8 cellular contexts compared by ENCODE assay signal in genomic region chr9:110578896-110579752, GRCh38. TPM values are rescaled to one million over a fixed set of nuclear protein-coding genes. Genes with fewer than 3 reads are reported as not detected.
DNase-seq lines count a peak whose midpoint lies in the region; ATAC-seq, FAIRE-seq and TF ChIP-seq lines count a peak whose summit lies in the region.

TSS of gene SVEP1 (minus strand) at chr9:110579741. CDS start at chr9:110579543, 198 bp downstream.

- H3K9me3 Mint-ChIP-seq in chondrocyte (ENCODE audit: low read depth), result peaks cover 2% of the 10 kb centered on the region
- no peaks in the 10 kb centered on the region for H3K9me3 Mint-ChIP-seq in activated CD4-positive, alpha-beta memory T cell treated with anti-CD3 and anti-CD28 coated beads, Interleukin-2, amount 10 ng/mL, durations not matched to agents 7 days and 5 days
- H3K9me3 Mint-ChIP-seq in natural killer cell treated with Interleukin-12 subunit alpha and Interleukin-12 subunit beta and Interleukin-15 and Interleukin-18, amount 100 ng/mL, for 72 hours, result no peaks in the 10 kb centered on the region

- H4K20me1 ChIP-seq in keratinocyte (ENCODE audit: control insufficient read depth, extremely low read depth, insufficient read depth, low read length) (no peaks in the 10 kb centered on the region), smooth muscle cell (ENCODE audit: low read depth) (no peaks in the 10 kb centered on the region)

- H3K4me2 ChIP-seq in keratinocyte (ENCODE audit: control insufficient read depth, extremely low read depth, insufficient read depth, low read depth, low read length) (peak within 1 kb of the TSS; percentile 91), smooth muscle cell (peak within 1 kb of the TSS; percentile 88)

- peaks cover 2% of the 10 kb centered on the region for H3K27me3 Mint-ChIP-seq in chondrocyte (ENCODE audit: low read depth)
- peaks cover 34% of the 10 kb centered on the region for H3K27me3 Mint-ChIP-seq in activated CD4-positive, alpha-beta memory T cell treated with anti-CD3 and anti-CD28 coated beads, Interleukin-2, amount 10 ng/mL, durations not matched to agents 7 days and 5 days
- peaks cover 18 to 33% of the 10 kb centered on the region in 2 donors for H3K27me3 Mint-ChIP-seq in natural killer cell treated with Interleukin-12 subunit alpha and Interleukin-12 subunit beta and Interleukin-15 and Interleukin-18, amount 100 ng/mL, for 72 hours

- ATAC-seq in natural killer cell treated with Interleukin-12 subunit alpha and Interleukin-12 subunit beta and Interleukin-15 and Interleukin-18, amount 100 ng/mL, for 72 hours, result no peak
- ATAC-seq in HG03378 (IDR thresholded peaks at IDR 0.05; ENCODE audit: unreplicated experiment), result no peak

- H3K4me3 ChIP-seq in AG09309 (ENCODE audit: control insufficient read depth, low read depth, low read length), result peak within 1 kb of the TSS; percentile 82
- peak within 1 kb of the TSS; percentile 80 for H3K4me3 ChIP-seq in MG63
- H3K4me3 ChIP-seq in keratinocyte (ENCODE audit: control insufficient read depth in 2 of 3, extremely low read depth in 1 of 3, insufficient read depth in 2 of 3, low read depth in 1 of 3, low read length in 3 of 3), result peak within 1 kb of the TSS; percentile 41 to 67 (median 67)
- peak within 1 kb of the TSS; percentile 70 for H3K4me3 ChIP-seq in smooth muscle cell

- H3K79me2 ChIP-seq in keratinocyte (ENCODE audit: control insufficient read depth, insufficient read depth, low read length), result no peaks in the 10 kb centered on the region
- H3K79me2 ChIP-seq in smooth muscle cell (ENCODE audit: low read depth), result peaks cover 18% of the 10 kb centered on the region

- TF ChIP-seq CTCF in AG09309 (IDR thresholded peaks at IDR 0.05; ENCODE audit: control insufficient read depth, insufficient read depth, low read depth, low read length, missing control alignments), result no peak
- TF ChIP-seq CTCF in chondrocyte (IDR thresholded peaks at IDR 0.05), result no peak
- no peak for TF ChIP-seq CTCF in keratinocyte (optimal IDR thresholded peaks at IDR 0.05 in 1 of 3, IDR thresholded peaks at IDR 0.05 in 1 of 3, conservative IDR thresholded peaks at IDR 0.05 in 1 of 3; ENCODE audit: extremely low read depth in 1 of 3, insufficient read depth in 2 of 3, low read length in 3 of 3)
- no peak for TF ChIP-seq CTCF in smooth muscle cell (IDR thresholded peaks at IDR 0.05; ENCODE audit: borderline replicate concordance, insufficient read depth, poor library complexity, severe bottlenecking)

- peak within 1 kb of the TSS; percentile 28 for H3K9ac ChIP-seq in keratinocyte (ENCODE audit: control insufficient read depth, extremely low read depth, insufficient read depth, low read length)
- H3K9ac ChIP-seq in smooth muscle cell (ENCODE audit: low read depth), result peak within 1 kb of the TSS; percentile 50

- H3K9me3 ChIP-seq in MG63, result no peaks in the 10 kb centered on the region
- H3K9me3 ChIP-seq in keratinocyte (ENCODE audit: control insufficient read depth, low read depth, low read length), result no peaks in the 10 kb centered on the region
- no peaks in the 10 kb centered on the region for H3K9me3 ChIP-seq in smooth muscle cell (replicated peaks; ENCODE audit: low read depth)

- H3K36me3 ChIP-seq in MG63 (peaks cover 26% of the 10 kb centered on the region), keratinocyte (ENCODE audit: control insufficient read depth in 2 of 2, extremely low read depth in 1 of 2, insufficient read depth in 2 of 2, low read length in 2 of 2) (no peaks in the 10 kb centered on the region), smooth muscle cell (ENCODE audit: low read depth) (no peaks in the 10 kb centered on the region)

- H3K27ac ChIP-seq in keratinocyte (ENCODE audit: control insufficient read depth, insufficient read depth, low read length), result no peak within 1 kb of the TSS
- peak within 1 kb of the TSS; percentile 59 for H3K27ac ChIP-seq in smooth muscle cell (ENCODE audit: low read depth)

- no peaks in the 10 kb centered on the region for H3K27me3 ChIP-seq in MG63
- peaks cover 25% of the 10 kb centered on the region for H3K27me3 ChIP-seq in keratinocyte (ENCODE audit: control insufficient read depth, extremely low read depth, insufficient read depth, low read length)
- no peaks in the 10 kb centered on the region for H3K27me3 ChIP-seq in smooth muscle cell (ENCODE audit: low read depth)

- POLR2A ChIA-PET in activated CD4-positive, alpha-beta memory T cell treated with anti-CD3 and anti-CD28 coated beads, Interleukin-2, amount 10 ng/mL, durations not matched to agents 7 days and 5 days (lab: Charles Lee), result no interaction called here

- WGBS in smooth muscle cell (ENCODE audit: low lambda C conversion rate), result under 1% methylated on average over 88 of the region's 99 CpGs

- H3K9me1 ChIP-seq in keratinocyte (ENCODE audit: control insufficient read depth, extremely low read depth, insufficient read depth, low read length), result no peaks in the 10 kb centered on the region

- FAIRE-seq in keratinocyte (lab: Jason Lieb, UNC), result no peak

- peak within 1 kb of the TSS; percentile 8 for H3K27ac Mint-ChIP-seq in chondrocyte (ENCODE audit: unreplicated experiment)
- no peak within 1 kb of the TSS for H3K27ac Mint-ChIP-seq in activated CD4-positive, alpha-beta memory T cell treated with anti-CD3 and anti-CD28 coated beads, Interleukin-2, amount 10 ng/mL, durations not matched to agents 7 days and 5 days
- no peak within 1 kb of the TSS for H3K27ac Mint-ChIP-seq in natural killer cell treated with Interleukin-12 subunit alpha and Interleukin-12 subunit beta and Interleukin-15 and Interleukin-18, amount 100 ng/mL, for 72 hours

- peak within 1 kb of the TSS; percentile 93 for H3K4me3 Mint-ChIP-seq in chondrocyte (ENCODE audit: unreplicated experiment)
- H3K4me3 Mint-ChIP-seq in activated CD4-positive, alpha-beta memory T cell treated with anti-CD3 and anti-CD28 coated beads, Interleukin-2, amount 10 ng/mL, durations not matched to agents 7 days and 5 days, result no peak within 1 kb of the TSS
- no peak within 1 kb of the TSS for H3K4me3 Mint-ChIP-seq in natural killer cell treated with Interleukin-12 subunit alpha and Interleukin-12 subunit beta and Interleukin-15 and Interleukin-18, amount 100 ng/mL, for 72 hours

- peaks cover 29% of the 10 kb centered on the region for H3K4me1 Mint-ChIP-seq in chondrocyte (ENCODE audit: low read depth)
- no peaks in the 10 kb centered on the region for H3K4me1 Mint-ChIP-seq in activated CD4-positive, alpha-beta memory T cell treated with anti-CD3 and anti-CD28 coated beads, Interleukin-2, amount 10 ng/mL, durations not matched to agents 7 days and 5 days
- no peaks in the 10 kb centered on the region for H3K4me1 Mint-ChIP-seq in natural killer cell treated with Interleukin-12 subunit alpha and Interleukin-12 subunit beta and Interleukin-15 and Interleukin-18, amount 100 ng/mL, for 72 hours (ENCODE audit: low read depth in 2 of 2)

- dilution Hi-C loops in keratinocyte (cut with MboI; ENCODE audit: extremely low pct_ligation_motif_present, low sequenced_read_pairs), result no loop called here

- H2AFZ ChIP-seq in keratinocyte (ENCODE audit: control insufficient read depth, low read length) (peak within 1 kb of the TSS; percentile 85), smooth muscle cell (ENCODE audit: low read depth) (peak within 1 kb of the TSS; percentile 91)

- DNase-seq in AG09309 (ENCODE audit: low read depth) (no peak), MG63 (peak; percentile 76), chondrocyte (ENCODE audit: low spot score) (peak; percentile 79), keratinocyte (ENCODE audit: low read depth, low spot score) (no peak), smooth muscle cell (lab: John Stamatoyannopoulos, UW; ENCODE audit: unreplicated experiment) (peak; percentile 55)
- DNase-seq in activated CD4-positive, alpha-beta memory T cell treated with anti-CD3 and anti-CD28 coated beads, Interleukin-2, amount 10 ng/mL, durations not matched to agents 7 days and 5 days, result no peak
- DNase-seq in natural killer cell treated with Interleukin-12 subunit alpha and Interleukin-12 subunit beta and Interleukin-15 and Interleukin-18, amount 100 ng/mL, for 72 hours (ENCODE audit: low spot score), result no peak

- CTCF ChIA-PET in activated CD4-positive, alpha-beta memory T cell treated with anti-CD3 and anti-CD28 coated beads, Interleukin-2, amount 10 ng/mL, durations not matched to agents 7 days and 5 days (lab: Charles Lee), result no interaction called here

- no peaks in the 10 kb centered on the region for H3K36me3 Mint-ChIP-seq in chondrocyte (ENCODE audit: low read depth)
- peaks cover 3% of the 10 kb centered on the region for H3K36me3 Mint-ChIP-seq in activated CD4-positive, alpha-beta memory T cell treated with anti-CD3 and anti-CD28 coated beads, Interleukin-2, amount 10 ng/mL, durations not matched to agents 7 days and 5 days (ENCODE audit: low read depth)
- no peaks in the 10 kb centered on the region for H3K36me3 Mint-ChIP-seq in natural killer cell treated with Interleukin-12 subunit alpha and Interleukin-12 subunit beta and Interleukin-15 and Interleukin-18, amount 100 ng/mL, for 72 hours

- peaks cover 5% of the 10 kb centered on the region for H3F3A ChIP-seq in smooth muscle cell (ENCODE audit: low read depth)

- H3K4me1 ChIP-seq in keratinocyte (ENCODE audit: control insufficient read depth, extremely low read depth, insufficient read depth, low read length) (peaks cover 17% of the 10 kb centered on the region), smooth muscle cell (ENCODE audit: low read depth) (peaks cover 4% of the 10 kb centered on the region)

RNA-seq across cellular contexts. Expression of gene SVEP1, which starts in this region (rescaled TPM):
- total RNA-seq in MG63 (2014; rRNA removed; shearing (Covaris generic); ENCODE audit: low replicate concordance), result 38.1 and 40.0 TPM in 2 replicates
- 0.72 to 2.0 TPM (median 0.90 TPM) in 3 replicates for total RNA-seq in chondrocyte
- 0.09 to 0.14 TPM (median 0.10 TPM) in 3 replicates for polyA plus RNA-seq in keratinocyte
- 0.04 TPM for polyA plus RNA-seq in keratinocyte (2011; ENCODE audit: low read depth)
- 0.08 and 0.11 TPM in 2 replicates for polyA plus RNA-seq in keratinocyte (2011; cell fraction: cytosol; rRNA removed)
- polyA plus RNA-seq in keratinocyte (2011; cell fraction: nucleus; rRNA removed), result 0.69 and 0.85 TPM in 2 replicates
- polyA plus RNA-seq in keratinocyte (2012; ENCODE audit: low replicate concordance), result 0.05 and 0.23 TPM in 2 replicates
- 0.30 to 0.58 TPM (median 0.53 TPM) in 3 replicates for polyA minus RNA-seq in keratinocyte
- polyA minus RNA-seq in keratinocyte (2011; cell fraction: cytosol; rRNA and poly(A)+ RNA removed), result not detected
- polyA minus RNA-seq in keratinocyte (2011; cell fraction: nucleus; rRNA and poly(A)+ RNA removed), result 2.1 and 4.7 TPM in 2 replicates
- 14.8 and 16.6 TPM in 2 replicates for total RNA-seq in smooth muscle cell
- polyA plus RNA-seq in smooth muscle cell, result 4.8 and 6.4 TPM in 2 replicates
- not detected for total RNA-seq in activated CD4-positive, alpha-beta memory T cell treated with anti-CD3 and anti-CD28 coated beads, Interleukin-2, amount 10 ng/mL, durations not matched to agents 7 days and 5 days
- total RNA-seq in natural killer cell treated with Interleukin-12 subunit alpha and Interleukin-12 subunit beta and Interleukin-15 and Interleukin-18, amount 100 ng/mL, for 72 hours, result not detected

Comparison
In these comparisons a context has a peak if more than half of its experiments do, and no peak if none do; other contexts are left out.
1. DNase-seq: peak in MG63 (single experiment), chondrocyte (single experiment) and smooth muscle cell (single experiment); none in AG09309 (single experiment), keratinocyte (single experiment), activated CD4-positive, alpha-beta memory T cell treated with anti-CD3 and anti-CD28 coated beads, Interleukin-2, amount 10 ng/mL, durations not matched to agents 7 days and 5 days (single experiment) and natural killer cell treated with Interleukin-12 subunit alpha and Interleukin-12 subunit beta and Interleukin-15 and Interleukin-18, amount 100 ng/mL, for 72 hours (single experiment).
2. Peak in every context shown above with its lines, with median percentiles within 50 percentile points of each other: H3K4me3 ChIP-seq.